1 cellular context compared by ENCODE assay signal in genomic region chr11:64735860-64736259, GRCh38.
A peak's percentile ranks its signal among the peaks of the same experiment; 100 is the strongest.
TF ChIP-seq lines count a peak whose summit lies in the region.

No MANE protein-coding gene starts in this region.

TF ChIP-seq in HepG2, 621 proteins besides CTCF, POLR2A, EP300 and RAD21:
- TF ChIP-seq BRD4 (CRISPR knock-in tag; IDR thresholded peaks at IDR 0.05) (0 out of 2 replicates have a peak, but pooled peaks have one; percentile 28), HNF4A (CRISPR knock-in tag; IDR thresholded peaks at IDR 0.05) (peak; percentile 65), GLMP (CRISPR knock-in tag; IDR thresholded peaks at IDR 0.05; ENCODE audit: borderline replicate concordance) (no peak)
